2 cellular contexts compared by ENCODE assay signal in the genomic region with DNA sequence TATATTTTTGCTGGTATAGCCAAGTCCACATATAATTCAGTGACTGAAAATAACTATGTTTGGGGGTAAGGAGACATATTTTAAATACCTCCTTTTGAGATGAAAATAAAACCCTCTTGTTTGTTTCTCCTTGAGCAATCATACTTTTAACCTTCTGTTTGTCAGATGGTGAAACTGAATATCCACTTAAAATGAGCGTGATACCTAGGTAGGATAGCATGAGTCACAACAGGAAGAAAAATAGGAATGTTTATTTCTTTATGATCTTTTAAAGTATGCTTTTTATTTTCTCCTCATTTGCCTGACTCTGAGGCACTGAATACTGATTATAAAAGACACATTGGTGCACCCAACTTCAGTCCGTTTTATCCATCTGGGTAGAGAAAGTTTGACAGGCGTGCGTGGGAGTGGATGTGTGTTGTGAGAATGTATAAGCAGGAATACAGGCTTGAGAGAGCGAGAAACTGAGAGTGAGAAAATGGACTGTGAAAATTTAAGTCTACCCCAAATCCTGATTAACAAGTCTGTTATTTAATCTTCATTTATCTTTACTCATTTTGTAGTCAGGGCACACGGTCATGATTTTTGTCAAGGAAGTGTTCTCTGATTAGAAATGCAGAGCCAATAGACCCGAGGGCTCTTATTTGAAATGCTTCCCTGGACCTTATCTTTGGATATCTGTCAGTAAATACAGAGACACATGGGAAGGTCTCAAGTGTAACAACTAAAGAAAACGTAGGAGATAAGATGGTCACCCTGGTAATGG.
TF ChIP-seq lines count a peak whose summit lies in the region.

No MANE protein-coding gene starts in this region.

TF ChIP-seq in GM23338, 12 proteins besides CTCF, POLR2A, EP300 and RAD21 (continued from another document):
- TF ChIP-seq ZNF114 (CRISPR knock-in tag; IDR thresholded peaks at IDR 0.05) (no peak), POLR2AphosphoS5 (IDR thresholded peaks at IDR 0.05; ENCODE audit: low read depth) (no peak), EZH2phosphoT487 (IDR thresholded peaks at IDR 0.05; ENCODE audit: unreplicated experiment) (no peak), CREB1 (CRISPR knock-in tag; IDR thresholded peaks at IDR 0.05; ENCODE audit: low read depth) (no peak), ZNF331 (CRISPR knock-in tag; IDR thresholded peaks at IDR 0.05; ENCODE audit: low read depth) (no peak)
- TF ChIP-seq, protein P1, sequence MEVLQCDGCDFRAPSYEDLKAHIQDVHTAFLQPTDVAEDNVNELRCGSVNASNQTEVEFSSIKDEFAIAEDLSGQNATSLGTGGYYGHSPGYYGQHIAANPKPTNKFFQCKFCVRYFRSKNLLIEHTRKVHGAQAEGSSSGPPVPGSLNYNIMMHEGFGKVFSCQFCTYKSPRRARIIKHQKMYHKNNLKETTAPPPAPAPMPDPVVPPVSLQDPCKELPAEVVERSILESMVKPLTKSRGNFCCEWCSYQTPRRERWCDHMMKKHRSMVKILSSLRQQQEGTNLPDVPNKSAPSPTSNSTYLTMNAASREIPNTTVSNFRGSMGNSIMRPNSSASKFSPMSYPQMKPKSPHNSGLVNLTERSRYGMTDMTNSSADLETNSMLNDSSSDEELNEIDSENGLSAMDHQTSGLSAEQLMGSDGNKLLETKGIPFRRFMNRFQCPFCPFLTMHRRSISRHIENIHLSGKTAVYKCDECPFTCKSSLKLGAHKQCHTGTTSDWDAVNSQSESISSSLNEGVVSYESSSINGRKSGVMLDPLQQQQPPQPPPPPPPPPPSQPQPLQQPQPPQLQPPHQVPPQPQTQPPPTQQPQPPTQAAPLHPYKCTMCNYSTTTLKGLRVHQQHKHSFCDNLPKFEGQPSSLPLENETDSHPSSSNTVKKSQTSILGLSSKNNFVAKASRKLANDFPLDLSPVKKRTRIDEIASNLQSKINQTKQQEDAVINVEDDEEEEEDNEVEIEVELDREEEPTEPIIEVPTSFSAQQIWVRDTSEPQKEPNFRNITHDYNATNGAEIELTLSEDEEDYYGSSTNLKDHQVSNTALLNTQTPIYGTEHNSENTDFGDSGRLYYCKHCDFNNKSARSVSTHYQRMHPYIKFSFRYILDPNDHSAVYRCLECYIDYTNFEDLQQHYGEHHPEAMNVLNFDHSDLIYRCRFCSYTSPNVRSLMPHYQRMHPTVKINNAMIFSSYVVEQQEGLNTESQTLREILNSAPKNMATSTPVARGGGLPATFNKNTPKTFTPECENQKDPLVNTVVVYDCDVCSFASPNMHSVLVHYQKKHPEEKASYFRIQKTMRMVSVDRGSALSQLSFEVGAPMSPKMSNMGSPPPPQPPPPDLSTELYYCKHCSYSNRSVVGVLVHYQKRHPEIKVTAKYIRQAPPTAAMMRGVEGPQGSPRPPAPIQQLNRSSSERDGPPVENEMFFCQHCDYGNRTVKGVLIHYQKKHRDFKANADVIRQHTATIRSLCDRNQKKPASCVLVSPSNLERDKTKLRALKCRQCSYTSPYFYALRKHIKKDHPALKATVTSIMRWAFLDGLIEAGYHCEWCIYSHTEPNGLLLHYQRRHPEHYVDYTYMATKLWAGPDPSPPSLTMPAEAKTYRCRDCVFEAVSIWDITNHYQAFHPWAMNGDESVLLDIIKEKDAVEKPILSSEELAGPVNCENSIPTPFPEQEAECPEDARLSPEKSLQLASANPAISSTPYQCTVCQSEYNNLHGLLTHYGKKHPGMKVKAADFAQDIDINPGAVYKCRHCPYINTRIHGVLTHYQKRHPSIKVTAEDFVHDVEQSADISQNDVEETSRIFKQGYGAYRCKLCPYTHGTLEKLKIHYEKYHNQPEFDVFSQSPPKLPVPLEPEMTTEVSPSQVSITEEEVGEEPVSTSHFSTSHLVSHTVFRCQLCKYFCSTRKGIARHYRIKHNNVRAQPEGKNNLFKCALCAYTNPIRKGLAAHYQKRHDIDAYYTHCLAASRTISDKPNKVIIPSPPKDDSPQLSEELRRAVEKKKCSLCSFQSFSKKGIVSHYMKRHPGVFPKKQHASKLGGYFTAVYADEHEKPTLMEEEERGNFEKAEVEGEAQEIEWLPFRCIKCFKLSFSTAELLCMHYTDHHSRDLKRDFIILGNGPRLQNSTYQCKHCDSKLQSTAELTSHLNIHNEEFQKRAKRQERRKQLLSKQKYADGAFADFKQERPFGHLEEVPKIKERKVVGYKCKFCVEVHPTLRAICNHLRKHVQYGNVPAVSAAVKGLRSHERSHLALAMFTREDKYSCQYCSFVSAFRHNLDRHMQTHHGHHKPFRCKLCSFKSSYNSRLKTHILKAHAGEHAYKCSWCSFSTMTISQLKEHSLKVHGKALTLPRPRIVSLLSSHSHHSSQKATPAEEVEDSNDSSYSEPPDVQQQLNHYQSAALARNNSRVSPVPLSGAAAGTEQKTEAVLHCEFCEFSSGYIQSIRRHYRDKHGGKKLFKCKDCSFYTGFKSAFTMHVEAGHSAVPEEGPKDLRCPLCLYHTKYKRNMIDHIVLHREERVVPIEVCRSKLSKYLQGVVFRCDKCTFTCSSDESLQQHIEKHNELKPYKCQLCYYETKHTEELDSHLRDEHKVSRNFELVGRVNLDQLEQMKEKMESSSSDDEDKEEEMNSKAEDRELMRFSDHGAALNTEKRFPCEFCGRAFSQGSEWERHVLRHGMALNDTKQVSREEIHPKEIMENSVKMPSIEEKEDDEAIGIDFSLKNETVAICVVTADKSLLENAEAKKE (CRISPR knock-in tag; IDR thresholded peaks at IDR 0.05): no peak
- TF ChIP-seq, protein P2, sequence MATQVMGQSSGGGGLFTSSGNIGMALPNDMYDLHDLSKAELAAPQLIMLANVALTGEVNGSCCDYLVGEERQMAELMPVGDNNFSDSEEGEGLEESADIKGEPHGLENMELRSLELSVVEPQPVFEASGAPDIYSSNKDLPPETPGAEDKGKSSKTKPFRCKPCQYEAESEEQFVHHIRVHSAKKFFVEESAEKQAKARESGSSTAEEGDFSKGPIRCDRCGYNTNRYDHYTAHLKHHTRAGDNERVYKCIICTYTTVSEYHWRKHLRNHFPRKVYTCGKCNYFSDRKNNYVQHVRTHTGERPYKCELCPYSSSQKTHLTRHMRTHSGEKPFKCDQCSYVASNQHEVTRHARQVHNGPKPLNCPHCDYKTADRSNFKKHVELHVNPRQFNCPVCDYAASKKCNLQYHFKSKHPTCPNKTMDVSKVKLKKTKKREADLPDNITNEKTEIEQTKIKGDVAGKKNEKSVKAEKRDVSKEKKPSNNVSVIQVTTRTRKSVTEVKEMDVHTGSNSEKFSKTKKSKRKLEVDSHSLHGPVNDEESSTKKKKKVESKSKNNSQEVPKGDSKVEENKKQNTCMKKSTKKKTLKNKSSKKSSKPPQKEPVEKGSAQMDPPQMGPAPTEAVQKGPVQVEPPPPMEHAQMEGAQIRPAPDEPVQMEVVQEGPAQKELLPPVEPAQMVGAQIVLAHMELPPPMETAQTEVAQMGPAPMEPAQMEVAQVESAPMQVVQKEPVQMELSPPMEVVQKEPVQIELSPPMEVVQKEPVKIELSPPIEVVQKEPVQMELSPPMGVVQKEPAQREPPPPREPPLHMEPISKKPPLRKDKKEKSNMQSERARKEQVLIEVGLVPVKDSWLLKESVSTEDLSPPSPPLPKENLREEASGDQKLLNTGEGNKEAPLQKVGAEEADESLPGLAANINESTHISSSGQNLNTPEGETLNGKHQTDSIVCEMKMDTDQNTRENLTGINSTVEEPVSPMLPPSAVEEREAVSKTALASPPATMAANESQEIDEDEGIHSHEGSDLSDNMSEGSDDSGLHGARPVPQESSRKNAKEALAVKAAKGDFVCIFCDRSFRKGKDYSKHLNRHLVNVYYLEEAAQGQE (IDR thresholded peaks at IDR 0.05; ENCODE audit: unreplicated experiment): no peak
- TF ChIP-seq, protein P3, sequence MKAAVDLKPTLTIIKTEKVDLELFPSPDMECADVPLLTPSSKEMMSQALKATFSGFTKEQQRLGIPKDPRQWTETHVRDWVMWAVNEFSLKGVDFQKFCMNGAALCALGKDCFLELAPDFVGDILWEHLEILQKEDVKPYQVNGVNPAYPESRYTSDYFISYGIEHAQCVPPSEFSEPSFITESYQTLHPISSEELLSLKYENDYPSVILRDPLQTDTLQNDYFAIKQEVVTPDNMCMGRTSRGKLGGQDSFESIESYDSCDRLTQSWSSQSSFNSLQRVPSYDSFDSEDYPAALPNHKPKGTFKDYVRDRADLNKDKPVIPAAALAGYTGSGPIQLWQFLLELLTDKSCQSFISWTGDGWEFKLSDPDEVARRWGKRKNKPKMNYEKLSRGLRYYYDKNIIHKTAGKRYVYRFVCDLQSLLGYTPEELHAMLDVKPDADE (IDR thresholded peaks at IDR 0.05): no peak

TF ChIP-seq in H1, 55 proteins besides CTCF, POLR2A, EP300 and RAD21 (continued from another document):
- TF ChIP-seq RXRA (IDR thresholded peaks at IDR 0.05; ENCODE audit: insufficient read depth, low read depth, low read length): no peak
- no peak for TF ChIP-seq POU5F1 (IDR thresholded peaks at IDR 0.05; ENCODE audit: low read depth, low read length)
- no peak for TF ChIP-seq CBX8 (IDR thresholded peaks at IDR 0.05; ENCODE audit: borderline replicate concordance, low read depth, low read length)
- TF ChIP-seq, protein P4, sequence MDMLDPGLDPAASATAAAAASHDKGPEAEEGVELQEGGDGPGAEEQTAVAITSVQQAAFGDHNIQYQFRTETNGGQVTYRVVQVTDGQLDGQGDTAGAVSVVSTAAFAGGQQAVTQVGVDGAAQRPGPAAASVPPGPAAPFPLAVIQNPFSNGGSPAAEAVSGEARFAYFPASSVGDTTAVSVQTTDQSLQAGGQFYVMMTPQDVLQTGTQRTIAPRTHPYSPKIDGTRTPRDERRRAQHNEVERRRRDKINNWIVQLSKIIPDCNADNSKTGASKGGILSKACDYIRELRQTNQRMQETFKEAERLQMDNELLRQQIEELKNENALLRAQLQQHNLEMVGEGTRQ (IDR thresholded peaks at IDR 0.05; ENCODE audit: low read length): no peak
- TF ChIP-seq RBBP5 (IDR thresholded peaks at IDR 0.05; ENCODE audit: borderline replicate concordance, low read depth, low read length): no peak
- TF ChIP-seq BRCA1 (IDR thresholded peaks at IDR 0.05; ENCODE audit: low read depth, low read length): no peak
- TF ChIP-seq CHD1 (IDR thresholded peaks at IDR 0.05; ENCODE audit: low read depth, low read length): no peak
- TF ChIP-seq HDAC6 (IDR thresholded peaks at IDR 0.05; ENCODE audit: low read depth, low read length): no peak
